In the genomic region with DNA sequence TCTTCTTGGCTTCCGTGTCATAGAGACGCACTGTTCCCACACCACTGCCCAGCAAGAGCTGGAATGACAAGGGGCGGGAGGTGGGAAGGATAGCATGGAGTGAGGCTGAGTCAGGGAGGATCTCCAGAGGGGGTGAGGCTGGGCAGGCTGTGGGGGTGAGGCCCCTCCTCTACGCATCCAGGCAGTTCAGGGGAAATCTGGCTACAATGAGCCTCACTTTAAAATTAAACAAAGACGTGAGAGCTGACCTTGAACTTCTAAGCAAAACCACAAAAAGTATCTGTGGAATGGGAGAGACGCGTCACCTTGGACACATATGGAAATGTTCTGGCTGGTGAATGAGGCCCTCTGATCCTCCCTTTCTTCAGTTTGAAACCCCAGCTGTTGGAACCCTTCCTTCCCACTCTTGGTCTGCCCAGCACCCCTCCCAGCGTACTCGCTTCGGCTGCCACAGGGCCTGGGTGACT, we compare ENCODE assay signal across 1 cellular context.
TF ChIP-seq lines count a peak whose summit lies in the region.

No MANE protein-coding gene starts in this region.

TF ChIP-seq in HEK293, 187 proteins besides CTCF, POLR2A, EP300 and RAD21:
- TF ChIP-seq MZF1 (tag by site-specific recombination; IDR thresholded peaks at IDR 0.05; ENCODE audit: borderline replicate concordance) = no peak
- TF ChIP-seq GLIS2 (tag by site-specific recombination; IDR thresholded peaks at IDR 0.05) = no peak
- TF ChIP-seq ZIC2 (tag by site-specific recombination; IDR thresholded peaks at IDR 0.05) = peak; percentile 37; the same call in 1 of the 2 replicates
